8 cellular contexts compared by ENCODE assay signal in the genomic region with DNA sequence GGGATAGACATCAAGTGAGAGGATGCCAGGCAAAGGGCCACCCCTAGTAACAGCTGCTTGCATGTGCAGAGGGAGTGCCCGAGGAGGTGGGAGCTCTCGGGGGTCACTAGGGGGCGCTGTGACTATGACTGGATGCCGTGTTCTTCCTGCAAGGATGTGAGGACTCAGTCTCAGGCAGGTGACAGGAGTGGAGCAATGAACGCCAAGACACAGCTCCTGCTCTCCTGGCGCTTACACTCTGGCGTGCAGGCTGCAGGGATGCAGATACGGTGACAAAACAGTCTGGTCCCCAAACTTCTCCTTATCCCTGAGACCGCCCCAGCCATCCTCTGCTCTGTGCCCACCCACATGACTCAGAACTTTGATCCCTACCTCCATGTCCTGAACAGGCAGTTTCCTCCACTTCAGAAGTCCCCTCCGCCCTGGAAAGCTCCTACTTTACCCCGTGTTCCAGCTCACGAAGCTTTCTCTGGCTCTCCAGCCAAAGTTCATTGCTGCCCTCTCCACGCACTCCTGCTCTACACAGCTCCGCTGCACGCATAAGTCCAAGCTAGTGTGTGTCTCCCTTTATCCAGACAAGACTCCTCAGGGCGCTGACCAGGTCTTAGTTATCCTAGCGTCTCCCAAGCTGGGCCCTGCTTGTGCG. TPM values are rescaled to one million over a fixed set of nuclear protein-coding genes. Genes with fewer than 3 reads are reported as not detected.
A peak's percentile ranks its signal among the peaks of the same experiment; 100 is the strongest.
DNase-seq lines count a peak whose midpoint lies in the region; ATAC-seq and TF ChIP-seq lines count a peak whose summit lies in the region.

No MANE protein-coding gene starts in this region.

- H3K36me3 ChIP-seq in mucosa of stomach (ENCODE audit: control insufficient read depth, insufficient read depth, low read length), result peaks cover 15% of the 10 kb centered on the region

- no peak overlapping the region for H3K27ac Mint-ChIP-seq in endothelial cell (ENCODE audit: unreplicated experiment)

- H3K4me3 Mint-ChIP-seq in endothelial cell (ENCODE audit: unreplicated experiment), result no peak overlapping the region

- H3K4me3 ChIP-seq in mucosa of stomach (ENCODE audit: low read length), result no peak overlapping the region

- DNase-seq in ELF-1 (ENCODE audit: low read depth, low spot score) (peak; percentile 91), NOMO-1 treated with DMSO at 0.1 percent for 48 hours (lab: John Stamatoyannopoulos, UW; ENCODE audit: unreplicated experiment) (peak; percentile 58), endothelial cell (ENCODE audit: low spot score) (peak; percentile 89)
- peak; percentile 51 to 59 for DNase-seq in activated CD8-positive, alpha-beta memory T cell treated with anti-CD3 and anti-CD28 coated beads for 4 hours (ENCODE audit: low read depth in 2 of 2)
- peak; percentile 94 for DNase-seq in stimulated activated CD8-positive, alpha-beta memory T cell treated with anti-CD3 and anti-CD28 coated beads, Interleukin-4, amount 100 ng/mL, for 48 hours

- H3K36me3 Mint-ChIP-seq in endothelial cell (ENCODE audit: low read depth, unreplicated experiment), result peaks cover 8% of the 10 kb centered on the region

- TF ChIP-seq CTCF in endothelial cell (IDR thresholded peaks at IDR 0.05; ENCODE audit: unreplicated experiment), result peak; percentile 62

- ATAC-seq in HG03175 (IDR thresholded peaks at IDR 0.05; ENCODE audit: unreplicated experiment) (peak; percentile 68), GM21390 (IDR thresholded peaks at IDR 0.05; ENCODE audit: unreplicated experiment) (no peak)

- H3K9ac ChIP-seq in mucosa of stomach (ENCODE audit: low read length), result peak overlapping the region; percentile 44

- no peaks in the 10 kb centered on the region for H3K4me1 Mint-ChIP-seq in endothelial cell (ENCODE audit: unreplicated experiment)

- peaks cover 8% of the 10 kb centered on the region for H3K27me3 Mint-ChIP-seq in endothelial cell (ENCODE audit: unreplicated experiment)

- H3K4me1 ChIP-seq in mucosa of stomach (ENCODE audit: control insufficient read depth, insufficient read depth, low read length), result peaks cover 60% of the 10 kb centered on the region

- H3K9me3 Mint-ChIP-seq in endothelial cell (ENCODE audit: unreplicated experiment), result no peaks in the 10 kb centered on the region

- no peaks in the 10 kb centered on the region for H3K27me3 ChIP-seq in mucosa of stomach (ENCODE audit: control insufficient read depth, insufficient read depth, low read length)

- H3K9me3 ChIP-seq in mucosa of stomach (ENCODE audit: control insufficient read depth, low read length), result no peaks in the 10 kb centered on the region

RNA-seq across cellular contexts. Expression of a gene that starts 14.7 kb away (rescaled TPM):
- total RNA-seq in endothelial cell (ENCODE audit: unreplicated experiment), result 1.4 TPM

RNA-seq across cellular contexts. Expression of a gene that starts 15.5 kb away (rescaled TPM):
- total RNA-seq in endothelial cell (ENCODE audit: unreplicated experiment), result 28.6 TPM

RNA-seq across cellular contexts. Expression of a gene that starts 30.8 kb away (rescaled TPM):
- total RNA-seq in endothelial cell (ENCODE audit: unreplicated experiment), result not detected

RNA-seq across cellular contexts. Expression of a gene that starts 34.9 kb away (rescaled TPM):
- total RNA-seq in endothelial cell (ENCODE audit: unreplicated experiment), result 39.2 TPM

RNA-seq across cellular contexts. Expression of a gene that starts 52.1 kb away (rescaled TPM):
- 55.6 TPM for total RNA-seq in endothelial cell (ENCODE audit: unreplicated experiment)
